21 cellular contexts compared by ENCODE assay signal in the genomic region with DNA sequence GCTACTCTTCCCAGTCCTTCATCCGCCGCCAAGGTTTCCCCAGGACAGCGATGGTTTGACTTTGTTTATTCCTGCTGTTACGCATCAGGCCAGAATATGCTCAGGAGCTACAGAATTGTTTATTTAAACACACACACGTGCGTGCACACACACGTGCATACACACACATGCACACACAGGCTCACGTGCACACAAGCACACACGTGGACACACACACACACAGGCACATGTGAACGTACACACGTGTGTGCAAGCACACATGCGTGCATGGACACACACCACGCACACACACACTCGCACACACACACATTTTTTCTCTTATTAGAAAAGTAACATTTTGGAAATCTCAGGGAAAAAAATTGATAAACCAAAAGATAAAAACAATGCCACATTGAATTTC.
DNase-seq lines count a peak whose midpoint lies in the region; ATAC-seq, FAIRE-seq and TF ChIP-seq lines count a peak whose summit lies in the region.
"Had no signal": no experiment of that assay in that cellular context is flagged by ENCODE, and none has a peak within 500 bp of the region (broad histone marks: within the 10 kb centered on the region; RNA-seq: fewer than 3 reads in every experiment).

No MANE protein-coding gene starts in this region.

- peak overlapping the region; percentile 44 to 79 (median 72) for H3K4me2 ChIP-seq in BLaER1 treated with 17β-estradiol and CSF1 and Interleukin-3, amounts not matched to agents 10 nM and 100 nM
- H3K4me2 ChIP-seq in H1 (ENCODE audit: insufficient read depth in 1 of 2, low read depth in 2 of 2, low read length in 2 of 2): no peak overlapping the region
- H3K4me2 ChIP-seq: KMS-11 had no signal

- FAIRE-seq in H1 (lab: Jason Lieb, UNC): no peak
- peak; percentile 58 for FAIRE-seq in urothelium cell line (lab: Jason Lieb, UNC)
- FAIRE-seq: G401.6 had no signal

- no peak overlapping the region for H3K14ac ChIP-seq in H1 (ENCODE audit: insufficient read length)

- CTCF ChIA-PET in HEK293 (lab: Yijun Ruan, JAX): interaction anchor here (1.0 kb wide), 1 partner anchor 72 kb away, joined by 3 read pairs; no protein-coding TSS in a partner anchor
- CTCF ChIA-PET in H1 (lab: Charles Lee; ENCODE audit: partially characterized antibody): interaction anchor here (1.1 kb wide), 1 partner anchor 20 kb away, joined by 5 read pairs; no protein-coding TSS in a partner anchor

- H3K79me2 ChIP-seq in H1 (ENCODE audit: control insufficient read depth in 1 of 2, insufficient read depth in 2 of 2, low read length in 2 of 2): no peaks in the 10 kb centered on the region

- no peak for TF ChIP-seq EP300 in H1 (IDR thresholded peaks at IDR 0.05; ENCODE audit: borderline replicate concordance in 1 of 2, low read depth in 2 of 2, low read length in 2 of 2)

- H2BK5ac ChIP-seq in H1 (ENCODE audit: low read depth, low read length): 0 out of 2 replicates have a peak overlapping the region, but pooled peaks have one; percentile 9

- TF ChIP-seq CTCF in HEK293 (tag by site-specific recombination; IDR thresholded peaks at IDR 0.05) (no peak), H1 (IDR thresholded peaks at IDR 0.05; ENCODE audit: control extremely low read depth in 1 of 3, insufficient read depth in 1 of 3, low read depth in 1 of 3, low read length in 3 of 3) (no peak)

- no peak overlapping the region for H4K8ac ChIP-seq in H1 (ENCODE audit: extremely low read depth, insufficient read depth, low read length)

- H3K56ac ChIP-seq in H1 (replicated peaks; ENCODE audit: insufficient read length, low read depth, low read length): no peak overlapping the region

- peaks cover 7 to 45% (median 25%) of the 10 kb centered on the region in 11 experiments for H3K9me3 ChIP-seq in BLaER1 treated with 17β-estradiol and CSF1 and Interleukin-3, amounts not matched to agents 10 nM and 100 nM (replicated peaks in 1 of 11)
- H3K9me3 ChIP-seq in HEK293 (ENCODE audit: control insufficient read depth, insufficient read depth, low read depth, low read length): no peaks in the 10 kb centered on the region
- H3K9me3 ChIP-seq in H1 (ENCODE audit: insufficient read depth in 2 of 2, low read depth in 1 of 2, low read length in 1 of 2): no peaks in the 10 kb centered on the region
- H3K9me3 ChIP-seq: SJSA1 had no signal

- no peaks in the 10 kb centered on the region for H3K79me1 ChIP-seq in H1 (ENCODE audit: low read depth, low read length)

- POLR2A ChIA-PET in HEK293 (lab: Yijun Ruan, JAX): no interaction called here
- POLR2A ChIA-PET in H1 (lab: Charles Lee; ENCODE audit: partially characterized antibody): no interaction called here

- DNase-seq in H1 (ENCODE audit: low read depth in 1 of 2, low spot score in 2 of 2): no peak
- no peak for DNase-seq in urothelium cell line (ENCODE audit: low spot score)
- DNase-seq in NCI-H1436 treated with DMSO at 0.1 percent for 48 hours (lab: John Stamatoyannopoulos, UW): no peak
- DNase-seq: CD8-positive, alpha-beta T cell; DND-41; HFFc6; IMR-90; NCI-H1092 treated with DMSO at 0.1 percent for 48 hours; NCI-H146; NCI-H2029; NCI-H2227 treated with DMSO at 0.1 percent for 48 hours; NCI-H510A treated with DMSO at 0.1 percent for 48 hours; NCI-H748 treated with DMSO at 0.1 percent for 48 hours; T-helper 1 cell had no signal

- H2BK12ac ChIP-seq in H1 (ENCODE audit: low read depth, low read length): peak overlapping the region; percentile 64; the same call in 1 of the 2 replicates

- peaks cover 42 to 61% (median 54%) of the 10 kb centered on the region in 10 experiments for H3K4me1 ChIP-seq in BLaER1 treated with 17β-estradiol and CSF1 and Interleukin-3, amounts not matched to agents 10 nM and 100 nM
- H3K4me1 ChIP-seq in HEK293 (ENCODE audit: control insufficient read depth, insufficient read depth, low read length): no peaks in the 10 kb centered on the region
- no peaks in the 10 kb centered on the region for H3K4me1 ChIP-seq in H1 (replicated peaks in 1 of 4; ENCODE audit: control insufficient read depth in 3 of 4, insufficient read depth in 4 of 4, low read length in 3 of 4)
- H3K4me1 ChIP-seq: SJSA1 had no signal

- H3K4ac ChIP-seq in H1 (replicated peaks; ENCODE audit: insufficient read length, low read depth, low read length): no peak overlapping the region

- no peaks in the 10 kb centered on the region for H3K27me3 ChIP-seq in BLaER1 treated with 17β-estradiol and CSF1 and Interleukin-3, amounts not matched to agents 10 nM and 100 nM
- H3K27me3 ChIP-seq in H1 (replicated peaks in 1 of 4; ENCODE audit: control insufficient read depth in 3 of 4, extremely low read depth in 1 of 4, insufficient read depth in 3 of 4, low read length in 3 of 4): no peaks in the 10 kb centered on the region
- H3K27me3 ChIP-seq: SJSA1 had no signal

- no peak overlapping the region for H2BK20ac ChIP-seq in H1 (ENCODE audit: low read length)

- no peak overlapping the region for H2BK15ac ChIP-seq in H1 (ENCODE audit: low read length)

- peak overlapping the region in 5 of 11 experiments; percentile 64 to 71 (median 69); a peak in 5 of 22 replicates for H3K9ac ChIP-seq in BLaER1 treated with 17β-estradiol and CSF1 and Interleukin-3, amounts not matched to agents 10 nM and 100 nM
- no peak overlapping the region for H3K9ac ChIP-seq in H1 (replicated peaks in 1 of 4; ENCODE audit: extremely low read depth in 1 of 4, low read depth in 3 of 4, low read length in 3 of 4)
- H3K9ac ChIP-seq: KMS-11 had no signal

- H3K23ac ChIP-seq in H1 (ENCODE audit: insufficient read length): no peak overlapping the region

- no peak overlapping the region for H3K18ac ChIP-seq in H1 (ENCODE audit: extremely low read depth, low read length)

- no peaks in the 10 kb centered on the region for H3K23me2 ChIP-seq in H1 (ENCODE audit: low read depth, low read length)

- no peak overlapping the region for H2AFZ ChIP-seq in H1 (ENCODE audit: low read length)

- no peak overlapping the region for H4K5ac ChIP-seq in H1 (ENCODE audit: insufficient read length, low read depth, low read length)

- H2BK120ac ChIP-seq in H1 (replicated peaks; ENCODE audit: low read depth, low read length): no peak overlapping the region

- WGBS in H1 (ENCODE audit: extremely low coverage in 1 of 2, insufficient coverage in 1 of 2, insufficient read length in 1 of 2, insufficient replicate concordance in 2 of 2, low coverage in 1 of 2, low lambda C conversion rate in 2 of 2, missing lambda C conversion rate in 1 of 2), 2 experiments: 88% methylated on average over 14 of the region's 14 CpGs; no CpG with 5 or more reads in 1 of the 2 experiments

- TF ChIP-seq RAD21 in H1 (IDR thresholded peaks at IDR 0.05 in 1 of 2, conservative IDR thresholded peaks at IDR 0.05 in 1 of 2; ENCODE audit: low read depth in 2 of 2, low read length in 2 of 2): no peak

- no peak for ATAC-seq in GM21786 (IDR thresholded peaks at IDR 0.05; ENCODE audit: unreplicated experiment)
- ATAC-seq in HG03378 (IDR thresholded peaks at IDR 0.05; ENCODE audit: unreplicated experiment): no peak
- ATAC-seq: CD8-positive, alpha-beta T cell had no signal

- peak overlapping the region in 1 of 10 experiments; percentile 26; a peak in 3 of 20 replicates for H3K4me3 ChIP-seq in BLaER1 treated with 17β-estradiol and CSF1 and Interleukin-3, amounts not matched to agents 10 nM and 100 nM
- H3K4me3 ChIP-seq in HEK293 (ENCODE audit: low read depth, low read length) (no peak overlapping the region), H1 (ENCODE audit: extremely low read depth in 1 of 4, insufficient read depth in 2 of 4, low read depth in 3 of 4, low read length in 4 of 4) (no peak overlapping the region)
- H3K4me3 ChIP-seq: SJSA1 had no signal

- no peaks in the 10 kb centered on the region for H4K20me1 ChIP-seq in BLaER1 treated with 17β-estradiol and CSF1 and Interleukin-3, amounts not matched to agents 10 nM and 100 nM
- no peaks in the 10 kb centered on the region for H4K20me1 ChIP-seq in H1 (replicated peaks in 1 of 2; ENCODE audit: control insufficient read depth in 1 of 2, insufficient read depth in 2 of 2, low read length in 2 of 2)

- H2AK5ac ChIP-seq in H1 (ENCODE audit: low read depth, low read length): peak overlapping the region; percentile 84; the same call in 1 of the 2 replicates

- H3K36me3 ChIP-seq in BLaER1 treated with 17β-estradiol and CSF1 and Interleukin-3, amounts not matched to agents 10 nM and 100 nM: no peaks in the 10 kb centered on the region
- H3K36me3 ChIP-seq in HEK293 (ENCODE audit: control insufficient read depth in 2 of 2, insufficient read depth in 1 of 2, low read length in 2 of 2) (no peaks in the 10 kb centered on the region), H1 (ENCODE audit: control insufficient read depth in 2 of 4, insufficient read depth in 4 of 4, low read length in 3 of 4) (no peaks in the 10 kb centered on the region; a peak in 1 of 8 replicates)
- H3K36me3 ChIP-seq: SJSA1 had no signal

- no peak for TF ChIP-seq POLR2A in H1 (IDR thresholded peaks at IDR 0.05; ENCODE audit: control extremely low read depth in 1 of 2, low read depth in 2 of 2, low read length in 2 of 2)

- H4K91ac ChIP-seq in H1 (replicated peaks; ENCODE audit: insufficient read length, low read length): peak overlapping the region; percentile 63

- H3K27ac ChIP-seq in BLaER1 treated with 17β-estradiol and CSF1 and Interleukin-3, amounts not matched to agents 10 nM and 100 nM: peak overlapping the region in 10 of 11 experiments; percentile 65 to 88 (median 80); a peak in 18 of 22 replicates
- H3K27ac ChIP-seq in HEK293 (ENCODE audit: extremely low read depth, low read depth, low read length): no peak overlapping the region
- no peak overlapping the region for H3K27ac ChIP-seq in H1 (ENCODE audit: low read depth, low read length)
- H3K27ac ChIP-seq: KMS-11, SJSA1 had no signal

TF ChIP-seq in HEK293, 187 proteins besides CTCF, POLR2A, EP300 and RAD21 (continues in another document):
- no peak for TF ChIP-seq ZNF785 (tag by site-specific recombination; IDR thresholded peaks at IDR 0.05)

TF ChIP-seq in H1, 55 proteins besides CTCF, POLR2A, EP300 and RAD21 (continues in another document):
- TF ChIP-seq HDAC2 (IDR thresholded peaks at IDR 0.05; ENCODE audit: borderline replicate concordance in 1 of 2, low read depth in 2 of 2, low read length in 2 of 2) (no peak), SUZ12 (IDR thresholded peaks at IDR 0.05; ENCODE audit: low read length) (no peak), SP4 (IDR thresholded peaks at IDR 0.05; ENCODE audit: low read length) (no peak), YY1 (IDR thresholded peaks at IDR 0.05; ENCODE audit: low read depth, low read length) (no peak), GTF2F1 (IDR thresholded peaks at IDR 0.05; ENCODE audit: borderline replicate concordance, low read depth, low read length) (no peak), GABPA (IDR thresholded peaks at IDR 0.05; ENCODE audit: borderline replicate concordance, insufficient read depth, low read length) (no peak)

Comparison
In these comparisons a context has a peak if more than half of its experiments do, and no peak if none do; other contexts are left out.
1. H3K27ac ChIP-seq: peak in BLaER1 treated with 17β-estradiol and CSF1 and Interleukin-3, amounts not matched to agents 10 nM and 100 nM (10 of 11); none in HEK293 (single experiment) and H1 (single experiment).
2. H3K4me2 ChIP-seq: peak in BLaER1 treated with 17β-estradiol and CSF1 and Interleukin-3, amounts not matched to agents 10 nM and 100 nM (11 of 11); none in H1 (0 of 2).